Comparison of ENCODE assay signal across 9 cellular contexts in genomic region chr1:33339413-33339812, GRCh38. TPM values are rescaled to one million over a fixed set of nuclear protein-coding genes. Genes with fewer than 3 reads are reported as not detected.
DNase-seq lines count a peak whose midpoint lies in the region; ATAC-seq and TF ChIP-seq lines count a peak whose summit lies in the region.
"Had no signal": no experiment of that assay in that cellular context is flagged by ENCODE, and none has a peak within 500 bp of the region (broad histone marks: within the 10 kb centered on the region; RNA-seq: fewer than 3 reads in every experiment).

No MANE protein-coding gene starts in this region.

- H3K9me3 ChIP-seq in SK-N-SH = no peaks in the 10 kb centered on the region
- no peaks in the 10 kb centered on the region for H3K9me3 ChIP-seq in gastroesophageal sphincter
- H3K9me3 ChIP-seq in neural progenitor cell (ENCODE audit: low read depth) = no peaks in the 10 kb centered on the region
- H3K9me3 ChIP-seq in aorta (ENCODE audit: control insufficient read depth, low read length) = no peaks in the 10 kb centered on the region

- TF ChIP-seq CTCF in SK-N-SH (IDR thresholded peaks at IDR 0.05) (no peak), gastroesophageal sphincter (IDR thresholded peaks at IDR 0.05) (peak in 1 of 4 experiments; percentile 12), neural progenitor cell (IDR thresholded peaks at IDR 0.05) (peak; percentile 40)

- no peak for TF ChIP-seq POLR2A in gastroesophageal sphincter (IDR thresholded peaks at IDR 0.05)

- H2AFZ ChIP-seq in SK-N-SH (ENCODE audit: low read depth) = no peak overlapping the region
- H2AFZ ChIP-seq in neural progenitor cell (replicated peaks) = no peak overlapping the region

- H3F3A ChIP-seq in SK-N-SH (replicated peaks; ENCODE audit: insufficient read depth) (peaks cover 34% of the 10 kb centered on the region), neural progenitor cell (ENCODE audit: low read depth) (peaks cover 80% of the 10 kb centered on the region)

- WGBS in SK-N-SH (ENCODE audit: low lambda C conversion rate) = 100% methylated on average over 1 of the region's 2 CpGs
- 0 to 28% methylated on average over 2 of the region's 2 CpGs for WGBS in gastroesophageal sphincter (ENCODE audit: low coverage in 1 of 2), 2 donors
- 0 to 5% methylated on average over 2 of the region's 2 CpGs for WGBS in aorta, 2 donors

- H3K4me2 ChIP-seq in SK-N-SH (peak overlapping the region; percentile 61), neural progenitor cell (peak overlapping the region; percentile 66)

- H3K36me3 Mint-ChIP-seq in neural progenitor cell = peaks cover 25% of the 10 kb centered on the region
- H3K36me3 Mint-ChIP-seq in activated CD4-positive, alpha-beta memory T cell treated with anti-CD3 and anti-CD28 coated beads, Interleukin-2, amount 10 ng/mL, durations not matched to agents 7 days and 5 days (ENCODE audit: low read depth) = peaks cover 14% of the 10 kb centered on the region

- no peaks in the 10 kb centered on the region for H3K9me2 ChIP-seq in SK-N-SH

- no peaks in the 10 kb centered on the region for H3K27me3 ChIP-seq in SK-N-SH (ENCODE audit: insufficient read depth)
- no peaks in the 10 kb centered on the region for H3K27me3 ChIP-seq in gastroesophageal sphincter
- H3K27me3 ChIP-seq in neural progenitor cell = no peaks in the 10 kb centered on the region
- H3K27me3 ChIP-seq in aorta (ENCODE audit: control insufficient read depth in 1 of 2, insufficient read depth in 2 of 2, low read length in 1 of 2) = no peaks in the 10 kb centered on the region

- CTCF ChIA-PET in SK-N-SH (lab: Yijun Ruan, JAX) = interaction anchor here (0.6 to 5.6 kb wide), 6 partner anchors 13 to 405 kb away, joined by 3 to 24 read pairs (median 4); no protein-coding TSS in a partner anchor
- CTCF ChIA-PET in activated CD4-positive, alpha-beta memory T cell treated with anti-CD3 and anti-CD28 coated beads, Interleukin-2, amount 10 ng/mL, durations not matched to agents 7 days and 5 days (lab: Charles Lee) = interaction anchor here (2.0 kb wide), 1 partner anchor 44 kb away, joined by 7 read pairs; no protein-coding TSS in a partner anchor

- TF ChIP-seq EP300 in SK-N-SH (IDR thresholded peaks at IDR 0.05; ENCODE audit: borderline replicate concordance in 1 of 2, low read depth in 1 of 2, low read length in 1 of 2) (no peak), gastroesophageal sphincter (IDR thresholded peaks at IDR 0.05) (no peak)

- H3K9ac ChIP-seq in SK-N-SH (no peak overlapping the region), neural progenitor cell (no peak overlapping the region)

- H3K4me1 Mint-ChIP-seq in neural progenitor cell = peaks cover 92% of the 10 kb centered on the region
- peaks cover 10% of the 10 kb centered on the region for H3K4me1 Mint-ChIP-seq in activated CD4-positive, alpha-beta memory T cell treated with anti-CD3 and anti-CD28 coated beads, Interleukin-2, amount 10 ng/mL, durations not matched to agents 7 days and 5 days

- DNase-seq in SK-N-SH = no peak
- DNase-seq in neural progenitor cell (ENCODE audit: low spot score) = peak; percentile 59
- DNase-seq in aorta = no peak
- DNase-seq in activated CD4-positive, alpha-beta memory T cell treated with anti-CD3 and anti-CD28 coated beads, Interleukin-2, amount 10 ng/mL, durations not matched to agents 7 days and 5 days = no peak
- no peak for DNase-seq in SW480 (ENCODE audit: low spot score)
- no peak for DNase-seq in SIG-M5 (lab: John Stamatoyannopoulos, UW)
- DNase-seq: NCI-H1048 had no signal

- H3K27me3 Mint-ChIP-seq in neural progenitor cell (ENCODE audit: insufficient read depth, low read depth) = peaks cover 2% of the 10 kb centered on the region
- H3K27me3 Mint-ChIP-seq in activated CD4-positive, alpha-beta memory T cell treated with anti-CD3 and anti-CD28 coated beads, Interleukin-2, amount 10 ng/mL, durations not matched to agents 7 days and 5 days = no peaks in the 10 kb centered on the region

- H3K4me1 ChIP-seq in SK-N-SH (ENCODE audit: control insufficient read depth in 1 of 2, insufficient read depth in 2 of 2, low read depth in 1 of 2, low read length in 1 of 2) (peaks cover 54 to 85% of the 10 kb centered on the region in 2 experiments), gastroesophageal sphincter (peaks cover 71 to 100% (median 84%) of the 10 kb centered on the region in 3 donors), neural progenitor cell (peaks cover 85% of the 10 kb centered on the region), aorta (ENCODE audit: control insufficient read depth in 1 of 2, insufficient read depth in 2 of 2, low read length in 2 of 2) (peaks cover 15 to 18% of the 10 kb centered on the region in 2 donors)

- POLR2A ChIA-PET in SK-N-SH (lab: Yijun Ruan, JAX) = interaction anchor here (1.5 kb wide), 1 partner anchor 10 kb away, joined by 7 read pairs; no protein-coding TSS in a partner anchor
- POLR2A ChIA-PET in activated CD4-positive, alpha-beta memory T cell treated with anti-CD3 and anti-CD28 coated beads, Interleukin-2, amount 10 ng/mL, durations not matched to agents 7 days and 5 days (lab: Charles Lee) = interaction anchor here (1.5 kb wide), 1 partner anchor 9 kb away, joined by 5 read pairs; no protein-coding TSS in a partner anchor

- H3K79me2 ChIP-seq in SK-N-SH (ENCODE audit: insufficient read depth) (peaks cover 100% of the 10 kb centered on the region), neural progenitor cell (ENCODE audit: low read depth) (peaks cover 88% of the 10 kb centered on the region)

- peaks cover 48 to 54% of the 10 kb centered on the region in 2 experiments for H3K36me3 ChIP-seq in SK-N-SH (replicated peaks in 1 of 2; ENCODE audit: control insufficient read depth in 1 of 2, insufficient read depth in 2 of 2, low read length in 1 of 2)
- H3K36me3 ChIP-seq in gastroesophageal sphincter = peaks cover 0 to 12% of the 10 kb centered on the region in 2 donors
- H3K36me3 ChIP-seq in neural progenitor cell = no peaks in the 10 kb centered on the region
- H3K36me3 ChIP-seq in aorta (ENCODE audit: control insufficient read depth in 1 of 2, insufficient read depth in 2 of 2, low read length in 1 of 2) = no peaks in the 10 kb centered on the region

- no peak for TF ChIP-seq RAD21 in SK-N-SH (IDR thresholded peaks at IDR 0.05; ENCODE audit: low read length)

- H3K9me3 Mint-ChIP-seq in neural progenitor cell = no peaks in the 10 kb centered on the region
- no peaks in the 10 kb centered on the region for H3K9me3 Mint-ChIP-seq in activated CD4-positive, alpha-beta memory T cell treated with anti-CD3 and anti-CD28 coated beads, Interleukin-2, amount 10 ng/mL, durations not matched to agents 7 days and 5 days

- no peak for ATAC-seq in SK-N-SH treated with all-trans-retinoic acid at 6 μM for 48 hours
- ATAC-seq in gastroesophageal sphincter = no peak
- peak; percentile 26 for ATAC-seq in aorta (ENCODE audit: low FRiP score)

- intact Hi-C loops in aorta (cut with DNase I) = loop anchor here in 1 of 2 donors (5.0 kb wide), 1 partner anchor 42 kb away; no protein-coding TSS in a partner anchor

- H3K4me3 ChIP-seq in SK-N-SH (ENCODE audit: low read depth in 2 of 2, low read length in 1 of 2) (peak overlapping the region in 1 of 2 experiments; percentile 17; a peak in 1 of 4 replicates), gastroesophageal sphincter (peak overlapping the region in 1 of 2 donors; percentile 33), neural progenitor cell (peak overlapping the region; percentile 33), aorta (ENCODE audit: low read length in 2 of 2) (peak overlapping the region in 1 of 2 donors; percentile 8)

- H3K4me3 Mint-ChIP-seq in neural progenitor cell = peak overlapping the region; percentile 65
- no peak overlapping the region for H3K4me3 Mint-ChIP-seq in activated CD4-positive, alpha-beta memory T cell treated with anti-CD3 and anti-CD28 coated beads, Interleukin-2, amount 10 ng/mL, durations not matched to agents 7 days and 5 days

- peaks cover 98% of the 10 kb centered on the region for H4K20me1 ChIP-seq in SK-N-SH (ENCODE audit: insufficient read depth)
- H4K20me1 ChIP-seq in neural progenitor cell (ENCODE audit: low read depth) = peaks cover 92% of the 10 kb centered on the region

- H3K27ac Mint-ChIP-seq in neural progenitor cell = peak overlapping the region; percentile 98
- H3K27ac Mint-ChIP-seq in activated CD4-positive, alpha-beta memory T cell treated with anti-CD3 and anti-CD28 coated beads, Interleukin-2, amount 10 ng/mL, durations not matched to agents 7 days and 5 days = no peak overlapping the region

- peak overlapping the region; percentile 44 to 60; a peak in 3 of 4 replicates for H3K27ac ChIP-seq in SK-N-SH (ENCODE audit: low read depth in 2 of 2, low read length in 1 of 2)
- peak overlapping the region; percentile 91 to 100 (median 96) for H3K27ac ChIP-seq in gastroesophageal sphincter
- H3K27ac ChIP-seq in neural progenitor cell = peak overlapping the region; percentile 99
- peak overlapping the region; percentile 78 to 81 for H3K27ac ChIP-seq in aorta (ENCODE audit: low read depth in 1 of 2, low read length in 2 of 2)

TF ChIP-seq in SK-N-SH, 30 proteins besides CTCF, POLR2A, EP300 and RAD21:
- TF ChIP-seq RXRA (IDR thresholded peaks at IDR 0.05; ENCODE audit: borderline replicate concordance, low read depth) = no peak

TF ChIP-seq in SK-N-SH treated with all-trans-retinoic acid at 6 μM for 48 hours, 23 proteins besides CTCF, POLR2A, EP300 and RAD21 (continues in another document):
- TF ChIP-seq ZC3H10 (CRISPR knock-in tag; IDR thresholded peaks at IDR 0.05) = no peak
- TF ChIP-seq RARB (CRISPR knock-in tag; IDR thresholded peaks at IDR 0.05) = no peak
- TF ChIP-seq, protein P1, sequence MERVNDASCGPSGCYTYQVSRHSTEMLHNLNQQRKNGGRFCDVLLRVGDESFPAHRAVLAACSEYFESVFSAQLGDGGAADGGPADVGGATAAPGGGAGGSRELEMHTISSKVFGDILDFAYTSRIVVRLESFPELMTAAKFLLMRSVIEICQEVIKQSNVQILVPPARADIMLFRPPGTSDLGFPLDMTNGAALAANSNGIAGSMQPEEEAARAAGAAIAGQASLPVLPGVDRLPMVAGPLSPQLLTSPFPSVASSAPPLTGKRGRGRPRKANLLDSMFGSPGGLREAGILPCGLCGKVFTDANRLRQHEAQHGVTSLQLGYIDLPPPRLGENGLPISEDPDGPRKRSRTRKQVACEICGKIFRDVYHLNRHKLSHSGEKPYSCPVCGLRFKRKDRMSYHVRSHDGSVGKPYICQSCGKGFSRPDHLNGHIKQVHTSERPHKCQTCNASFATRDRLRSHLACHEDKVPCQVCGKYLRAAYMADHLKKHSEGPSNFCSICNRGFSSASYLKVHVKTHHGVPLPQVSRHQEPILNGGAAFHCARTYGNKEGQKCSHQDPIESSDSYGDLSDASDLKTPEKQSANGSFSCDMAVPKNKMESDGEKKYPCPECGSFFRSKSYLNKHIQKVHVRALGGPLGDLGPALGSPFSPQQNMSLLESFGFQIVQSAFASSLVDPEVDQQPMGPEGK (CRISPR knock-in tag; IDR thresholded peaks at IDR 0.05; ENCODE audit: borderline replicate concordance) = no peak

RNA-seq across cellular contexts. Expression of gene A3GALT2, which starts 18.5 kb away (rescaled TPM):
- 0.07 TPM in 1 of 2 replicates, not detected in the other for polyA plus RNA-seq in SK-N-SH (2012; rRNA removed)
- 0.03 TPM in 1 of 2 replicates, not detected in the other for polyA plus RNA-seq in SK-N-SH (2012; cell fraction: cytosol; rRNA removed)
- 0.60 and 0.71 TPM in 2 replicates for polyA plus RNA-seq in SK-N-SH (2012; cell fraction: nucleus; rRNA removed)
- total RNA-seq in gastroesophageal sphincter = under 1 TPM in 1 of 4 donors, not detected in 3; 0.67 TPM
- total RNA-seq in neural progenitor cell (ENCODE audit: low replicate concordance) = not detected in 2 replicates
- under 1 TPM; 0.36 to 0.81 TPM for total RNA-seq in aorta
- not detected for polyA plus RNA-seq in aorta
- not detected for total RNA-seq in activated CD4-positive, alpha-beta memory T cell treated with anti-CD3 and anti-CD28 coated beads, Interleukin-2, amount 10 ng/mL, durations not matched to agents 7 days and 5 days
